ENCODE assay signal across 18 cellular contexts in genomic region chr14:31950331-31950730, GRCh38.
DNase-seq lines count a peak whose midpoint lies in the region; ATAC-seq and TF ChIP-seq lines count a peak whose summit lies in the region.
"Had no signal": no experiment of that assay in that cellular context is flagged by ENCODE, and none has a peak within 500 bp of the region (broad histone marks: within the 10 kb centered on the region; RNA-seq: fewer than 3 reads in every experiment).

No MANE protein-coding gene starts in this region.

- peak overlapping the region; percentile 69 for H3K4me2 ChIP-seq in hepatocyte

- peak overlapping the region; percentile 56 for H3K27ac Mint-ChIP-seq in progenitor cell of endocrine pancreas
- H3K27ac Mint-ChIP-seq: activated B cell treated with CpG ODN at 0.5 μM for 24 hours; activated CD8-positive, alpha-beta T cell treated with anti-CD3 and anti-CD28 coated beads, Interleukin-2, amount 10 ng/mL, durations not matched to agents 7 days and 5 days had no signal

- H3K4me1 ChIP-seq in HEK293 (ENCODE audit: control insufficient read depth, insufficient read depth, low read length) = peaks cover 20% of the 10 kb centered on the region
- H3K4me1 ChIP-seq in hepatocyte (ENCODE audit: insufficient read depth) = peaks cover 25% of the 10 kb centered on the region
- H3K4me1 ChIP-seq in testis = peaks cover 9% of the 10 kb centered on the region

- peak overlapping the region; percentile 11 for H3K4me3 Mint-ChIP-seq in progenitor cell of endocrine pancreas (ENCODE audit: low read depth)
- H3K4me3 Mint-ChIP-seq: activated B cell treated with CpG ODN at 0.5 μM for 24 hours; activated CD8-positive, alpha-beta T cell treated with anti-CD3 and anti-CD28 coated beads, Interleukin-2, amount 10 ng/mL, durations not matched to agents 7 days and 5 days; activated T-cell treated with anti-CD3 and anti-CD28 coated beads, Interleukin-2, amount 50 U/mL, for 4 hours; naive thymus-derived CD4-positive, alpha-beta T cell had no signal

- DNase-seq in hepatocyte (ENCODE audit: low spot score) = no peak
- DNase-seq in progenitor cell of endocrine pancreas (ENCODE audit: low spot score, unreplicated experiment) = no peak
- no peak for DNase-seq in testis
- DNase-seq in COLO668 (lab: John Stamatoyannopoulos, UW; ENCODE audit: unreplicated experiment) = no peak
- DNase-seq in NCI-H526 treated with DMSO at 0.1 percent for 48 hours (lab: John Stamatoyannopoulos, UW) = no peak
- DNase-seq: activated B cell treated with CpG ODN at 0.5 μM for 24 hours; activated CD8-positive, alpha-beta T cell treated with anti-CD3 and anti-CD28 coated beads, Interleukin-2, amount 10 ng/mL, durations not matched to agents 7 days and 5 days; activated naive CD4-positive, alpha-beta T cell treated with anti-CD3 and anti-CD28 coated beads, Interleukin-2, amount 50 U/mL, for 16 hours; activated T-cell treated with anti-CD3 and anti-CD28 coated beads, Interleukin-2, amount 50 U/mL, for 4 hours; effector memory CD4-positive, alpha-beta T cell; Karpas-422; naive thymus-derived CD4-positive, alpha-beta T cell; NCI-H2029; stimulated activated CD4-positive, alpha-beta T cell treated with anti-CD3 and anti-CD28 coated beads, Interleukin-4, amount 100 ng/mL, for 4 hours; T1000 had no signal

- H3K36me3 Mint-ChIP-seq in progenitor cell of endocrine pancreas (ENCODE audit: insufficient read depth) = no peaks in the 10 kb centered on the region
- H3K36me3 Mint-ChIP-seq: naive thymus-derived CD4-positive, alpha-beta T cell had no signal

- H3K27me3 ChIP-seq in hepatocyte (no peaks in the 10 kb centered on the region), testis (no peaks in the 10 kb centered on the region)
- H3K27me3 ChIP-seq: stomach had no signal

- H2AFZ ChIP-seq in hepatocyte = peak overlapping the region; percentile 6

- H4K20me1 ChIP-seq in hepatocyte (ENCODE audit: insufficient read depth, poor library complexity, severe bottlenecking) = no peaks in the 10 kb centered on the region

- H3K79me2 ChIP-seq in hepatocyte = no peaks in the 10 kb centered on the region

- H3K36me3 ChIP-seq in HEK293 (ENCODE audit: control insufficient read depth in 2 of 2, insufficient read depth in 1 of 2, low read length in 2 of 2) (no peaks in the 10 kb centered on the region), hepatocyte (replicated peaks; ENCODE audit: insufficient read depth, low read depth) (no peaks in the 10 kb centered on the region), testis (ENCODE audit: low read depth, missing control alignments) (no peaks in the 10 kb centered on the region)
- H3K36me3 ChIP-seq: stomach had no signal

- no peak for TF ChIP-seq POLR2A in testis (IDR thresholded peaks at IDR 0.05)

- H3K4me1 Mint-ChIP-seq in progenitor cell of endocrine pancreas (ENCODE audit: low read depth) = peaks cover 28% of the 10 kb centered on the region

- CTCF ChIA-PET in HEK293 (lab: Yijun Ruan, JAX) = interaction anchor here (0.7 to 1.3 kb wide), 3 partner anchors 16 to 1043 kb away, joined by 3 read pairs; no protein-coding TSS in a partner anchor

- WGBS in hepatocyte (ENCODE audit: low lambda C conversion rate, missing lambda C conversion rate) = 67% methylated on average over 7 of the region's 7 CpGs
- WGBS in testis, 2 donors = 72 to 73% methylated on average over 7 of the region's 7 CpGs

- no peaks in the 10 kb centered on the region for H3K9me3 Mint-ChIP-seq in progenitor cell of endocrine pancreas (ENCODE audit: low read depth)
- H3K9me3 Mint-ChIP-seq: activated B cell treated with CpG ODN at 0.5 μM for 24 hours; activated T-cell treated with anti-CD3 and anti-CD28 coated beads, Interleukin-2, amount 50 U/mL, for 4 hours; naive thymus-derived CD4-positive, alpha-beta T cell had no signal

- H3K9me2 ChIP-seq in hepatocyte (replicated peaks; ENCODE audit: insufficient read depth) = no peaks in the 10 kb centered on the region

- H3K27ac ChIP-seq in HEK293 (ENCODE audit: extremely low read depth, low read depth, low read length) (peak overlapping the region; percentile 60; the same call in 1 of the 2 replicates), hepatocyte (peak overlapping the region; percentile 60), testis (no peak overlapping the region)

- H3K9me3 ChIP-seq in HEK293 (ENCODE audit: control insufficient read depth, insufficient read depth, low read depth, low read length) = no peaks in the 10 kb centered on the region
- H3K9me3 ChIP-seq in hepatocyte (ENCODE audit: low read depth) = no peaks in the 10 kb centered on the region
- no peaks in the 10 kb centered on the region for H3K9me3 ChIP-seq in testis
- H3K9me3 ChIP-seq: stomach had no signal

- peaks cover 37% of the 10 kb centered on the region for H3K27me3 Mint-ChIP-seq in progenitor cell of endocrine pancreas

- ATAC-seq in SK-N-SH treated with all-trans-retinoic acid at 6 μM for 48 hours = no peak; the same call in 2 of the 3 replicates
- ATAC-seq: activated CD8-positive, alpha-beta T cell treated with anti-CD3 and anti-CD28 coated beads, Interleukin-2, amount 10 ng/mL, durations not matched to agents 7 days and 5 days; activated T-cell treated with anti-CD3 and anti-CD28 coated beads, Interleukin-2, amount 50 U/mL, for 4 hours; naive thymus-derived CD4-positive, alpha-beta T cell had no signal

- TF ChIP-seq CTCF in HEK293 (tag by site-specific recombination; IDR thresholded peaks at IDR 0.05) = no peak
- TF ChIP-seq CTCF in hepatocyte (IDR thresholded peaks at IDR 0.05; ENCODE audit: poor library complexity) = no peak
- peak; percentile 6 for TF ChIP-seq CTCF in progenitor cell of endocrine pancreas (IDR thresholded peaks at IDR 0.05; ENCODE audit: unreplicated experiment)
- no peak for TF ChIP-seq CTCF in testis (IDR thresholded peaks at IDR 0.05)

- POLR2A ChIA-PET in HEK293 (lab: Yijun Ruan, JAX) = interaction anchor here (0.9 kb wide), 1 partner anchor 126 kb away, joined by 4 read pairs; the partner anchor contains the start of gene ARHGAP5

- no peak overlapping the region for H3K4me3 ChIP-seq in HEK293 (ENCODE audit: low read depth, low read length)
- no peak overlapping the region for H3K4me3 ChIP-seq in hepatocyte
- no peak overlapping the region for H3K4me3 ChIP-seq in testis
- H3K4me3 ChIP-seq: stomach had no signal

- intact Hi-C loops in testis (cut with DNase I; ENCODE audit: low total_unique reads) = no loop called here

TF ChIP-seq in HEK293, 187 proteins besides CTCF, POLR2A, EP300 and RAD21 (continues in another document):
- no peak for TF ChIP-seq IKZF3 (tag by site-specific recombination; IDR thresholded peaks at IDR 0.05)
- TF ChIP-seq ZNF274 (IDR thresholded peaks at IDR 0.05; ENCODE audit: low read length) = no peak
- TF ChIP-seq ZNF274 (tag by site-specific recombination; IDR thresholded peaks at IDR 0.05; ENCODE audit: borderline replicate concordance) = no peak
- no peak for TF ChIP-seq ZNF311 (tag by site-specific recombination; IDR thresholded peaks at IDR 0.05; ENCODE audit: borderline replicate concordance)
- TF ChIP-seq RBAK (tag by site-specific recombination; IDR thresholded peaks at IDR 0.05) = no peak
- no peak for TF ChIP-seq ZNF610 (tag by site-specific recombination; IDR thresholded peaks at IDR 0.05; ENCODE audit: borderline replicate concordance)

TF ChIP-seq in SK-N-SH treated with all-trans-retinoic acid at 6 μM for 48 hours, 23 proteins besides CTCF, POLR2A, EP300 and RAD21:
- TF ChIP-seq ZNF8 (CRISPR knock-in tag; IDR thresholded peaks at IDR 0.05) = no peak
- no peak for TF ChIP-seq TOX (CRISPR knock-in tag; IDR thresholded peaks at IDR 0.05; ENCODE audit: borderline replicate concordance)
- peak; percentile 41; the same call in 1 of the 2 replicates for TF ChIP-seq ISL1 (CRISPR knock-in tag; IDR thresholded peaks at IDR 0.05)
- no peak for TF ChIP-seq CSDC2 (CRISPR knock-in tag; IDR thresholded peaks at IDR 0.05)
- no peak for TF ChIP-seq PPARA (CRISPR knock-in tag; IDR thresholded peaks at IDR 0.05; ENCODE audit: borderline replicate concordance)
- TF ChIP-seq TCF4 (CRISPR knock-in tag; IDR thresholded peaks at IDR 0.05; ENCODE audit: borderline replicate concordance) = no peak
- no peak for TF ChIP-seq CREB5 (CRISPR knock-in tag; IDR thresholded peaks at IDR 0.05; ENCODE audit: low read depth)
- TF ChIP-seq ZNF565 (CRISPR knock-in tag; conservative IDR thresholded peaks at IDR 0.05; ENCODE audit: low read depth) = no peak

Comparison
In these comparisons a context has a peak if more than half of its experiments do, and no peak if none do; other contexts are left out.
1. H3K27ac ChIP-seq: peak in HEK293 (single experiment) and hepatocyte (single experiment); none in testis (0 of 2).